1 cellular context compared by ENCODE assay signal in the genomic region with DNA sequence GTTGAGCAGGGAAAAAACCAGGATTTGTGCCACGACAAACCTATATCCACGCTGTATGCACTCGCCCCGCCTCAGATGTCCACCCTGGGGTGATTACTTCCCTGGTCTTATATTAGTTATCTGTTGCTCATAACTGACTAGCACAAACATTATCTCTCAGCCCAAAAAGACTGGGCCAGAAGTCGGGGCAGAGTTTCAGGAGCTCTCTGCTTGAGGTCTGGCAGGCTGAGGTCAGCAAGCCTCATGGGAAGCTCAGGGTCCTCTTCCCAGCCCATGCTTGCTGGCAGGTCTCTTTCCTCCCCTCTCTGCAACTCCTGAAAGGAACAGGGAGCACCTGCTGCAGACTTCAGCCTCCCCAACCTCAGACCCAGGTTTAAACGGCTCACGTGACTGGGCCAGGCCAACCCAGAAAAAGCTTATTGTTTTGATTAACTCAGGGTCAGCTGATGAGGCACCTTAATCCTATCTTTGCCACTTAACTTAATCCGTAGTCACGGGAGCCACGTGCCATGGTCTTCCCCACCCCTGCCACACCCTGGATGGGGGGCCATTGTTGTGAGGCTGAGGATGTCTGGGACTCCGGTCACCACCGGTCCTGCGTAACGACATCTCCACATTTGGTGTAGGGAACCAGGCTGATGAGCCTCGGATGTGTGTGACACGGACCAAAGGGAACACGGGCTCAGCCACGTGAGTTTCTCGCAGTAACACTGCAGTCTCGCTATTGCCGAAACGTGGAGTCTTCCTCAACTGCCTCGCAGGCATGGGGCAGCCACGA.
TF ChIP-seq lines count a peak whose summit lies in the region.

No MANE protein-coding gene starts in this region.

TF ChIP-seq in K562, 482 proteins besides CTCF, POLR2A, EP300 and RAD21 (continued from another document):
- TF ChIP-seq, protein P1, sequence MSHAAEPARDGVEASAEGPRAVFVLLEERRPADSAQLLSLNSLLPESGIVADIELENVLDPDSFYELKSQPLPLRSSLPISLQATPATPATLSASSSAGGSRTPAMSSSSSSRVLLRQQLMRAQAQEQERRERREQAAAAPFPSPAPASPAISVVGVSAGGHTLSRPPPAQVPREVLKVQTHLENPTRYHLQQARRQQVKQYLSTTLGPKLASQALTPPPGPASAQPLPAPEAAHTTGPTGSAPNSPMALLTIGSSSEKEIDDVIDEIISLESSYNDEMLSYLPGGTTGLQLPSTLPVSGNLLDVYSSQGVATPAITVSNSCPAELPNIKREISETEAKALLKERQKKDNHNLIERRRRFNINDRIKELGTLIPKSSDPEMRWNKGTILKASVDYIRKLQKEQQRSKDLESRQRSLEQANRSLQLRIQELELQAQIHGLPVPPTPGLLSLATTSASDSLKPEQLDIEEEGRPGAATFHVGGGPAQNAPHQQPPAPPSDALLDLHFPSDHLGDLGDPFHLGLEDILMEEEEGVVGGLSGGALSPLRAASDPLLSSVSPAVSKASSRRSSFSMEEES (CRISPR knock-in tag; IDR thresholded peaks at IDR 0.05) = 0 out of 2 replicates have a peak, but pooled peaks have one; percentile 17
- TF ChIP-seq, protein P2, sequence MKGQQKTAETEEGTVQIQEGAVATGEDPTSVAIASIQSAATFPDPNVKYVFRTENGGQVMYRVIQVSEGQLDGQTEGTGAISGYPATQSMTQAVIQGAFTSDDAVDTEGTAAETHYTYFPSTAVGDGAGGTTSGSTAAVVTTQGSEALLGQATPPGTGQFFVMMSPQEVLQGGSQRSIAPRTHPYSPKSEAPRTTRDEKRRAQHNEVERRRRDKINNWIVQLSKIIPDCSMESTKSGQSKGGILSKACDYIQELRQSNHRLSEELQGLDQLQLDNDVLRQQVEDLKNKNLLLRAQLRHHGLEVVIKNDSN (CRISPR knock-in tag; IDR thresholded peaks at IDR 0.05) = peak; percentile 32; the same call in 1 of the 2 replicates
- TF ChIP-seq ZBTB34 (CRISPR knock-in tag; IDR thresholded peaks at IDR 0.05) = no peak
- TF ChIP-seq USF2 (CRISPR knock-in tag; IDR thresholded peaks at IDR 0.05) = peak; percentile 46
